ENCODE assay signal across 1 cellular context in genomic region chr3:138898708-138899107, GRCh38.
TF ChIP-seq lines count a peak whose summit lies in the region.

No MANE protein-coding gene starts in this region.

TF ChIP-seq in K562, 482 proteins besides CTCF, POLR2A, EP300 and RAD21 (continues in another document):
- TF ChIP-seq GTF3C2 (IDR thresholded peaks at IDR 0.05; ENCODE audit: borderline replicate concordance, extremely low read depth, insufficient read length) (no peak), HLTF (IDR thresholded peaks at IDR 0.05) (peak; percentile 45; the same call in 1 of the 2 replicates), NFIX (CRISPR knock-in tag; IDR thresholded peaks at IDR 0.05; ENCODE audit: low read depth) (no peak), GABPA (tag; conservative IDR thresholded peaks at IDR 0.05; ENCODE audit: low read depth) (no peak), NONO (IDR thresholded peaks at IDR 0.05; ENCODE audit: low read depth in 2 of 2, low read length in 1 of 2) (no peak), KLF10 (CRISPR knock-in tag; IDR thresholded peaks at IDR 0.05) (no peak), USF1 (CRISPR knock-in tag; IDR thresholded peaks at IDR 0.05) (no peak), KDM1A (IDR thresholded peaks at IDR 0.05) (no peak), LARP7 (IDR thresholded peaks at IDR 0.05) (peak; percentile 65; the same call in 1 of the 2 replicates), HSF4 (CRISPR knock-in tag; IDR thresholded peaks at IDR 0.05; ENCODE audit: borderline replicate concordance) (no peak), NR2C2 (CRISPR knock-in tag; IDR thresholded peaks at IDR 0.05) (no peak), NR2C2 (tag; IDR thresholded peaks at IDR 0.05) (no peak), STAG1 (CRISPR knock-in tag; IDR thresholded peaks at IDR 0.05; ENCODE audit: borderline replicate concordance) (no peak), TAF9B (IDR thresholded peaks at IDR 0.05; ENCODE audit: partially characterized antibody) (no peak), NCOR1 (IDR thresholded peaks at IDR 0.05) (no peak), NUFIP1 (IDR thresholded peaks at IDR 0.05; ENCODE audit: partially characterized antibody) (no peak), SIX5 (IDR thresholded peaks at IDR 0.05; ENCODE audit: borderline replicate concordance in 1 of 2, insufficient read depth in 1 of 2, low read depth in 1 of 2, low read length in 2 of 2) (no peak), EHMT2 (IDR thresholded peaks at IDR 0.05) (peak; percentile 88), RBFOX2 (IDR thresholded peaks at IDR 0.05; ENCODE audit: low read depth, low read length) (no peak), ZNF121 (CRISPR knock-in tag; conservative IDR thresholded peaks at IDR 0.05) (no peak), ZNF445 (CRISPR knock-in tag; IDR thresholded peaks at IDR 0.05; ENCODE audit: low read depth) (no peak), ZNF668 (CRISPR knock-in tag; IDR thresholded peaks at IDR 0.05) (no peak), PHB (CRISPR knock-in tag; IDR thresholded peaks at IDR 0.05) (no peak), PRPF4 (IDR thresholded peaks at IDR 0.05; ENCODE audit: insufficient read depth, low read depth, low read length, poor library complexity, severe bottlenecking) (no peak), SUPT5H (IDR thresholded peaks at IDR 0.05) (no peak), BACH1 (tag; IDR thresholded peaks at IDR 0.05) (no peak), CLOCK (CRISPR knock-in tag; IDR thresholded peaks at IDR 0.05; ENCODE audit: borderline replicate concordance) (no peak), PHTF2 (CRISPR knock-in tag; IDR thresholded peaks at IDR 0.05) (no peak)
- TF ChIP-seq, protein P1, sequence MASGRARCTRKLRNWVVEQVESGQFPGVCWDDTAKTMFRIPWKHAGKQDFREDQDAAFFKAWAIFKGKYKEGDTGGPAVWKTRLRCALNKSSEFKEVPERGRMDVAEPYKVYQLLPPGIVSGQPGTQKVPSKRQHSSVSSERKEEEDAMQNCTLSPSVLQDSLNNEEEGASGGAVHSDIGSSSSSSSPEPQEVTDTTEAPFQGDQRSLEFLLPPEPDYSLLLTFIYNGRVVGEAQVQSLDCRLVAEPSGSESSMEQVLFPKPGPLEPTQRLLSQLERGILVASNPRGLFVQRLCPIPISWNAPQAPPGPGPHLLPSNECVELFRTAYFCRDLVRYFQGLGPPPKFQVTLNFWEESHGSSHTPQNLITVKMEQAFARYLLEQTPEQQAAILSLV (tag; IDR thresholded peaks at IDR 0.05): no peak
- TF ChIP-seq, protein P2, sequence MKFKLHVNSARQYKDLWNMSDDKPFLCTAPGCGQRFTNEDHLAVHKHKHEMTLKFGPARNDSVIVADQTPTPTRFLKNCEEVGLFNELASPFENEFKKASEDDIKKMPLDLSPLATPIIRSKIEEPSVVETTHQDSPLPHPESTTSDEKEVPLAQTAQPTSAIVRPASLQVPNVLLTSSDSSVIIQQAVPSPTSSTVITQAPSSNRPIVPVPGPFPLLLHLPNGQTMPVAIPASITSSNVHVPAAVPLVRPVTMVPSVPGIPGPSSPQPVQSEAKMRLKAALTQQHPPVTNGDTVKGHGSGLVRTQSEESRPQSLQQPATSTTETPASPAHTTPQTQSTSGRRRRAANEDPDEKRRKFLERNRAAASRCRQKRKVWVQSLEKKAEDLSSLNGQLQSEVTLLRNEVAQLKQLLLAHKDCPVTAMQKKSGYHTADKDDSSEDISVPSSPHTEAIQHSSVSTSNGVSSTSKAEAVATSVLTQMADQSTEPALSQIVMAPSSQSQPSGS (CRISPR knock-in tag; IDR thresholded peaks at IDR 0.05): no peak
- TF ChIP-seq, protein P3, sequence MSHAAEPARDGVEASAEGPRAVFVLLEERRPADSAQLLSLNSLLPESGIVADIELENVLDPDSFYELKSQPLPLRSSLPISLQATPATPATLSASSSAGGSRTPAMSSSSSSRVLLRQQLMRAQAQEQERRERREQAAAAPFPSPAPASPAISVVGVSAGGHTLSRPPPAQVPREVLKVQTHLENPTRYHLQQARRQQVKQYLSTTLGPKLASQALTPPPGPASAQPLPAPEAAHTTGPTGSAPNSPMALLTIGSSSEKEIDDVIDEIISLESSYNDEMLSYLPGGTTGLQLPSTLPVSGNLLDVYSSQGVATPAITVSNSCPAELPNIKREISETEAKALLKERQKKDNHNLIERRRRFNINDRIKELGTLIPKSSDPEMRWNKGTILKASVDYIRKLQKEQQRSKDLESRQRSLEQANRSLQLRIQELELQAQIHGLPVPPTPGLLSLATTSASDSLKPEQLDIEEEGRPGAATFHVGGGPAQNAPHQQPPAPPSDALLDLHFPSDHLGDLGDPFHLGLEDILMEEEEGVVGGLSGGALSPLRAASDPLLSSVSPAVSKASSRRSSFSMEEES (CRISPR knock-in tag; IDR thresholded peaks at IDR 0.05): no peak
- TF ChIP-seq, protein P4, sequence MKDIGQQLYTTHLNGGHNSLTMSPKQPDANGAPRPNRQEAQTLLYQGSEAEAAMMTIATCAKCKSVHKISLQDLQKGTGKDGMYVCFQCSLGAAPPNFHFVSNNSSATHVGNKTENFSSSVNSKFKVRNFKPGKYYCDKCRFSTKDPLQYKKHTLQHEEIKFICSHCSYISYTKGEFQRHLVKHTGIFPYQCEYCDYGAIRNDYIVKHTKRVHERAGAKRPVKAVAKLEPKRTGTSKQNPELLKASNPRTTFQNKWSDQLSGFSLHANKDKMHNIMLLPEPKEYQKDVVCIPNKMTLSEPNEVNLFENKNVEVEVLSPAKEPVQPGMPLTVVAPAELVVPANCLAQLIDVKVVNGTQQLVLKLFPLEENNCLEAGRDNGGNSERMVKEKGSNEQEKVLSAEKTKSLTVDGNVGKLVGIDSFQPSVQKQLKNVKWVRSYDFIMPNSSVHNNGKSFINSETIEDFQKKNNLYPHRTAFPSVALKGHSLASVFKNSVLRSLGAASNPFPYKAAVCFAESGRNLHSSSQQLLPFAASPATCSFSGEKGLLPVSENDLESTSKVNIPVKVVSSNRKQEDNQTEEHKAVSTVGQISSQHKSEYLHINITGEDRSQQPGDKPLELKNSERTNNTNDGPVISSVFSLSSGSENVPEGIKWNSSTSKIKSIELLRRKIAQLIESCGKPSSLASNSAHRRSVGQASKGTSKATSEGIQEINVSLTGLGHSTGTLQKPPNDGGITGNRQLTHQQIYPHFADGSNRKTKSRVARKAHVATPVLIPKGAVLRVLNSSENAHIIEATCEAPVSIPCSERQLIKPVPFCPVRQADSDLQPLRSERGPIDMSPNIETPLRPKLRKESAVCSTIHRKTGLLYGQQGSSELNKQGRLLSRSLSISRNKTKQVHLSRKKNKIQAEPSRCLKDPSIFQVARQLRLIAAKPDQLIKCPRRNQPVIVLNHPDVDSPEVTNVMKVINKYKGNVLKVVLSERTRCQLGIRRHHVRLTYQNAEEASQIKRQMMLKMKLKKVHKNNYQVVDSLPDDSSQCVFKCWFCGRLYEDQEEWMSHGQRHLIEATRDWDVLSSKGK (CRISPR knock-in tag; IDR thresholded peaks at IDR 0.05): no peak
- TF ChIP-seq, protein P5, sequence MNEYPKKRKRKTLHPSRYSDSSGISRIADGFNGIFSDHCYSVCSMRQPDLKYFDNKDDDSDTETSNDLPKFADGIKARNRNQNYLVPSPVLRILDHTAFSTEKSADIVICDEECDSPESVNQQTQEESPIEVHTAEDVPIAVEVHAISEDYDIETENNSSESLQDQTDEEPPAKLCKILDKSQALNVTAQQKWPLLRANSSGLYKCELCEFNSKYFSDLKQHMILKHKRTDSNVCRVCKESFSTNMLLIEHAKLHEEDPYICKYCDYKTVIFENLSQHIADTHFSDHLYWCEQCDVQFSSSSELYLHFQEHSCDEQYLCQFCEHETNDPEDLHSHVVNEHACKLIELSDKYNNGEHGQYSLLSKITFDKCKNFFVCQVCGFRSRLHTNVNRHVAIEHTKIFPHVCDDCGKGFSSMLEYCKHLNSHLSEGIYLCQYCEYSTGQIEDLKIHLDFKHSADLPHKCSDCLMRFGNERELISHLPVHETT (CRISPR knock-in tag; conservative IDR thresholded peaks at IDR 0.05 in 1 of 2, IDR thresholded peaks at IDR 0.05 in 1 of 2): no peak
- TF ChIP-seq, protein P6, sequence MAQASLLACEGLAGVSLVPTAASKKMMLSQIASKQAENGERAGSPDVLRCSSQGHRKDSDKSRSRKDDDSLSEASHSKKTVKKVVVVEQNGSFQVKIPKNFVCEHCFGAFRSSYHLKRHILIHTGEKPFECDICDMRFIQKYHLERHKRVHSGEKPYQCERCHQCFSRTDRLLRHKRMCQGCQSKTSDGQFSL (CRISPR knock-in tag; IDR thresholded peaks at IDR 0.05): no peak
- TF ChIP-seq, protein P6 (tag; IDR thresholded peaks at IDR 0.05): no peak
